ENCODE assay signal across 14 cellular contexts in genomic region chr12:106304797-106305196, GRCh38. TPM values are rescaled to one million over a fixed set of nuclear protein-coding genes. Genes with fewer than 3 reads are reported as not detected.
A peak's percentile ranks its signal among the peaks of the same experiment; 100 is the strongest.
DNase-seq lines count a peak whose midpoint lies in the region; ATAC-seq and TF ChIP-seq lines count a peak whose summit lies in the region.
"Had no signal": no experiment of that assay in that cellular context is flagged by ENCODE, and none has a peak within 500 bp of the region (broad histone marks: within the 10 kb centered on the region; RNA-seq: fewer than 3 reads in every experiment).

No MANE protein-coding gene starts in this region.

- POLR2A ChIA-PET in activated CD8-positive, alpha-beta T cell treated with anti-CD3 and anti-CD28 coated beads for 36 hours (lab: Charles Lee), result interaction anchor here (1.1 kb wide), 2 partner anchors 12 to 57 kb away, joined by 3 to 4 read pairs; partner anchors contain the start of gene CKAP4
- POLR2A ChIA-PET in activated CD8-positive, alpha-beta T cell treated with anti-CD3 and anti-CD28 coated beads, Interleukin-2, amount 10 ng/mL, durations not matched to agents 7 days and 5 days (lab: Charles Lee), result interaction anchor here (0.8 kb wide), 1 partner anchor 53 kb away, joined by 3 read pairs; no protein-coding TSS in a partner anchor

- intact Hi-C loops in activated CD8-positive, alpha-beta T cell treated with anti-CD3 and anti-CD28 coated beads for 36 hours (cut with micrococcal nuclease), result loop anchor here (5.0 kb wide), 1 partner anchor 53 kb away; the partner anchor contains the start of gene POLR3B
- intact Hi-C loops in prostate gland (cut with DNase I), result no loop called here

- CTCF ChIA-PET in activated CD8-positive, alpha-beta T cell treated with anti-CD3 and anti-CD28 coated beads for 36 hours (lab: Charles Lee), result interaction anchor here (1.3 to 2.2 kb wide), 4 partner anchors 20 to 81 kb away, joined by 4 to 9 read pairs (median 4); no protein-coding TSS in a partner anchor
- CTCF ChIA-PET in activated CD8-positive, alpha-beta T cell treated with anti-CD3 and anti-CD28 coated beads, Interleukin-2, amount 10 ng/mL, durations not matched to agents 7 days and 5 days (lab: Charles Lee), result interaction anchor here (2.8 to 5.0 kb wide), 2 partner anchors 22 to 77 kb away, joined by 9 to 23 read pairs; no protein-coding TSS in a partner anchor

- H3K36me3 Mint-ChIP-seq in activated CD8-positive, alpha-beta T cell treated with anti-CD3 and anti-CD28 coated beads for 36 hours (ENCODE audit: low read depth), result peaks cover 2% of the 10 kb centered on the region
- no peaks in the 10 kb centered on the region for H3K36me3 Mint-ChIP-seq in activated CD8-positive, alpha-beta T cell treated with anti-CD3 and anti-CD28 coated beads, Interleukin-2, amount 10 ng/mL, durations not matched to agents 7 days and 5 days (ENCODE audit: low read depth)
- H3K36me3 Mint-ChIP-seq in T-helper 17 cell (ENCODE audit: low read depth) (peaks cover 12% of the 10 kb centered on the region), immature natural killer cell (no peaks in the 10 kb centered on the region)

- no peak for TF ChIP-seq CTCF in activated CD8-positive, alpha-beta T cell treated with anti-CD3 and anti-CD28 coated beads for 36 hours (IDR thresholded peaks at IDR 0.05)
- TF ChIP-seq CTCF in prostate gland (IDR thresholded peaks at IDR 0.05), result no peak

- H3K27ac Mint-ChIP-seq in activated CD8-positive, alpha-beta T cell treated with anti-CD3 and anti-CD28 coated beads for 36 hours, result peak overlapping the region; percentile 100
- H3K27ac Mint-ChIP-seq in activated CD8-positive, alpha-beta T cell treated with anti-CD3 and anti-CD28 coated beads, Interleukin-2, amount 10 ng/mL, durations not matched to agents 7 days and 5 days, result no peak overlapping the region
- peak overlapping the region; percentile 98 for H3K27ac Mint-ChIP-seq in T-helper 17 cell
- peak overlapping the region; percentile 63 to 100 (median 98) for H3K27ac Mint-ChIP-seq in immature natural killer cell

- H3K9me3 ChIP-seq in T-helper 17 cell (ENCODE audit: control insufficient read depth, low read length, poor library complexity, severe bottlenecking) (no peaks in the 10 kb centered on the region), skeletal muscle tissue (ENCODE audit: control insufficient read depth in 3 of 3, low read length in 3 of 3) (no peaks in the 10 kb centered on the region), prostate gland (no peaks in the 10 kb centered on the region)
- H3K9me3 ChIP-seq: HAP-1, stomach had no signal

- peaks cover 0 to 8% (median 0%) of the 10 kb centered on the region in 3 donors for H3K36me3 ChIP-seq in skeletal muscle tissue (ENCODE audit: control insufficient read depth in 3 of 3, insufficient read depth in 3 of 3, low read length in 3 of 3)
- H3K36me3 ChIP-seq in prostate gland, result no peaks in the 10 kb centered on the region
- H3K36me3 ChIP-seq: HAP-1 had no signal

- H3K4me3 ChIP-seq in skeletal muscle tissue (ENCODE audit: low read length in 3 of 3) (peak overlapping the region in 2 of 3 donors; percentile 44 to 85), prostate gland (no peak overlapping the region)
- H3K4me3 ChIP-seq: HAP-1 had no signal

- H3K9me3 Mint-ChIP-seq in activated CD8-positive, alpha-beta T cell treated with anti-CD3 and anti-CD28 coated beads for 36 hours, result no peaks in the 10 kb centered on the region
- no peaks in the 10 kb centered on the region for H3K9me3 Mint-ChIP-seq in activated CD8-positive, alpha-beta T cell treated with anti-CD3 and anti-CD28 coated beads, Interleukin-2, amount 10 ng/mL, durations not matched to agents 7 days and 5 days (ENCODE audit: insufficient read depth)
- H3K9me3 Mint-ChIP-seq in immature natural killer cell, result no peaks in the 10 kb centered on the region

- no peaks in the 10 kb centered on the region for H3K27me3 Mint-ChIP-seq in activated CD8-positive, alpha-beta T cell treated with anti-CD3 and anti-CD28 coated beads for 36 hours
- H3K27me3 Mint-ChIP-seq in activated CD8-positive, alpha-beta T cell treated with anti-CD3 and anti-CD28 coated beads, Interleukin-2, amount 10 ng/mL, durations not matched to agents 7 days and 5 days (ENCODE audit: low read depth), result no peaks in the 10 kb centered on the region
- H3K27me3 Mint-ChIP-seq in T-helper 17 cell (no peaks in the 10 kb centered on the region), immature natural killer cell (ENCODE audit: low read depth in 3 of 3) (peaks cover 15 to 20% (median 18%) of the 10 kb centered on the region in 3 donors)

- ATAC-seq in activated CD8-positive, alpha-beta T cell treated with anti-CD3 and anti-CD28 coated beads for 36 hours, result no peak
- ATAC-seq in activated CD8-positive, alpha-beta T cell treated with anti-CD3 and anti-CD28 coated beads, Interleukin-2, amount 10 ng/mL, durations not matched to agents 7 days and 5 days, result no peak
- no peak for ATAC-seq in T-helper 17 cell

- WGBS in prostate gland, result 95% methylated on average over 6 of the region's 6 CpGs

- H3K4me1 Mint-ChIP-seq in activated CD8-positive, alpha-beta T cell treated with anti-CD3 and anti-CD28 coated beads for 36 hours (ENCODE audit: low read depth), result peaks cover 67% of the 10 kb centered on the region
- H3K4me1 Mint-ChIP-seq in activated CD8-positive, alpha-beta T cell treated with anti-CD3 and anti-CD28 coated beads, Interleukin-2, amount 10 ng/mL, durations not matched to agents 7 days and 5 days (ENCODE audit: low read depth), result peaks cover 26% of the 10 kb centered on the region
- peaks cover 64% of the 10 kb centered on the region for H3K4me1 Mint-ChIP-seq in T-helper 17 cell
- peaks cover 40 to 62% of the 10 kb centered on the region in 2 donors for H3K4me1 Mint-ChIP-seq in immature natural killer cell

- TF ChIP-seq POLR2A in prostate gland (IDR thresholded peaks at IDR 0.05), result no peak

- H3K27me3 ChIP-seq in skeletal muscle tissue (ENCODE audit: control insufficient read depth in 3 of 3, insufficient read depth in 3 of 3, low read length in 3 of 3), result no peaks in the 10 kb centered on the region
- H3K27me3 ChIP-seq in prostate gland (replicated peaks; ENCODE audit: insufficient read depth), result no peaks in the 10 kb centered on the region
- H3K27me3 ChIP-seq: foreskin keratinocyte, stomach had no signal

- peak overlapping the region in 2 of 3 donors; percentile 48 to 98 for H3K9ac ChIP-seq in skeletal muscle tissue (ENCODE audit: low read depth in 1 of 3, low read length in 3 of 3)

- H3K27ac ChIP-seq in skeletal muscle tissue (ENCODE audit: low read depth, low read length) (peak overlapping the region; percentile 97), prostate gland (no peak overlapping the region)
- H3K27ac ChIP-seq: foreskin keratinocyte had no signal

- no peak overlapping the region for H3K4me3 Mint-ChIP-seq in activated CD8-positive, alpha-beta T cell treated with anti-CD3 and anti-CD28 coated beads for 36 hours
- H3K4me3 Mint-ChIP-seq in activated CD8-positive, alpha-beta T cell treated with anti-CD3 and anti-CD28 coated beads, Interleukin-2, amount 10 ng/mL, durations not matched to agents 7 days and 5 days, result no peak overlapping the region
- peak overlapping the region; percentile 97 for H3K4me3 Mint-ChIP-seq in T-helper 17 cell
- H3K4me3 Mint-ChIP-seq in immature natural killer cell, result peak overlapping the region in 3 of 5 donors; percentile 46 to 94 (median 92)

- DNase-seq in activated CD8-positive, alpha-beta T cell treated with anti-CD3 and anti-CD28 coated beads for 36 hours, result no peak
- no peak for DNase-seq in activated CD8-positive, alpha-beta T cell treated with anti-CD3 and anti-CD28 coated beads, Interleukin-2, amount 10 ng/mL, durations not matched to agents 7 days and 5 days
- DNase-seq in T-helper 17 cell, result no peak
- DNase-seq in immature natural killer cell, result no peak
- DNase-seq in NCI-H510A (lab: John Stamatoyannopoulos, UW), result no peak
- no peak for DNase-seq in NCI-H82 treated with DMSO at 0.1 percent for 48 hours (lab: John Stamatoyannopoulos, UW; ENCODE audit: unreplicated experiment)
- no peak for DNase-seq in prostate gland (ENCODE audit: low spot score)
- DNase-seq: effector CD4-positive, alpha-beta T cell; NCI-H187; NCI-H526; stomach had no signal

- H3K4me1 ChIP-seq in skeletal muscle tissue (ENCODE audit: control insufficient read depth in 3 of 3, insufficient read depth in 3 of 3, low read length in 3 of 3), result peaks cover 65 to 82% (median 76%) of the 10 kb centered on the region in 3 donors
- no peaks in the 10 kb centered on the region for H3K4me1 ChIP-seq in prostate gland (replicated peaks)

RNA-seq across cellular contexts. Expression of gene TCP11L2, which starts 2.3 kb away (rescaled TPM):
- 10 to 100 TPM; 11.9 to 13.2 TPM for total RNA-seq in activated CD8-positive, alpha-beta T cell treated with anti-CD3 and anti-CD28 coated beads for 36 hours
- total RNA-seq in activated CD8-positive, alpha-beta T cell treated with anti-CD3 and anti-CD28 coated beads, Interleukin-2, amount 10 ng/mL, durations not matched to agents 7 days and 5 days, result 1 to 10 TPM; 5.9 to 6.4 TPM
- 100 to 1,000 TPM; 134 to 148 TPM for total RNA-seq in T-helper 17 cell
- 10 to 100 TPM; 11.0 to 20.4 (median 18.1) TPM for polyA plus RNA-seq in immature natural killer cell
- 50.6 TPM for total RNA-seq in skeletal muscle tissue
- 10 to 100 TPM; 20.0 to 30.6 TPM for total RNA-seq in prostate gland

RNA-seq across cellular contexts. Expression of gene POLR3B, which starts 52.8 kb away (rescaled TPM):
- total RNA-seq in activated CD8-positive, alpha-beta T cell treated with anti-CD3 and anti-CD28 coated beads for 36 hours, result 1 to 10 TPM; 8.3 to 9.5 TPM
- total RNA-seq in activated CD8-positive, alpha-beta T cell treated with anti-CD3 and anti-CD28 coated beads, Interleukin-2, amount 10 ng/mL, durations not matched to agents 7 days and 5 days, result 1 to 10 TPM; 5.4 to 6.6 TPM
- total RNA-seq in T-helper 17 cell (1 to 10 TPM; 4.0 to 9.2 TPM), skeletal muscle tissue (15.1 TPM), prostate gland (1 to 10 TPM; 8.6 to 9.5 TPM)
- polyA plus RNA-seq in immature natural killer cell, result 1 to 10 TPM in 2 of 3 donors, not detected in 1; 4.0 to 6.4 TPM

RNA-seq across cellular contexts. Expression of gene CKAP4, which starts 57.0 kb away (rescaled TPM):
- total RNA-seq in activated CD8-positive, alpha-beta T cell treated with anti-CD3 and anti-CD28 coated beads for 36 hours, result 10 to 100 TPM; 15.2 to 16.3 TPM
- under 1 TPM; 0.47 to 0.52 TPM for total RNA-seq in activated CD8-positive, alpha-beta T cell treated with anti-CD3 and anti-CD28 coated beads, Interleukin-2, amount 10 ng/mL, durations not matched to agents 7 days and 5 days
- total RNA-seq in T-helper 17 cell (10 to 100 TPM; 12.4 to 14.4 TPM), skeletal muscle tissue (36.0 TPM), prostate gland (10 to 100 TPM; 56.1 to 91.7 TPM)
- 1 to 10 TPM in 2 of 3 donors, under 1 TPM in 1; 0.65 to 2.7 (median 1.0) TPM for polyA plus RNA-seq in immature natural killer cell

Comparison
In these comparisons a context has a peak if more than half of its experiments do, and no peak if none do; other contexts are left out.
1. RNA of gene CKAP4, which starts 57.0 kb away (total RNA-seq): 56.1 to 91.7 TPM in prostate gland, 36.0 TPM in skeletal muscle tissue (single experiment), 15.2 to 16.3 TPM in activated CD8-positive, alpha-beta T cell treated with anti-CD3 and anti-CD28 coated beads for 36 hours and 12.4 to 14.4 TPM in T-helper 17 cell; 0.47 to 0.52 TPM in activated CD8-positive, alpha-beta T cell treated with anti-CD3 and anti-CD28 coated beads, Interleukin-2, amount 10 ng/mL, durations not matched to agents 7 days and 5 days; every median in the first group is over 4 times any median in the second.
2. H3K4me3 Mint-ChIP-seq: peak in T-helper 17 cell (single experiment) and immature natural killer cell (3 of 5); none in activated CD8-positive, alpha-beta T cell treated with anti-CD3 and anti-CD28 coated beads for 36 hours (single experiment) and activated CD8-positive, alpha-beta T cell treated with anti-CD3 and anti-CD28 coated beads, Interleukin-2, amount 10 ng/mL, durations not matched to agents 7 days and 5 days (single experiment).
3. H3K4me3 ChIP-seq: peak in skeletal muscle tissue (2 of 3); none in prostate gland (0 of 2).